Comparison of ENCODE assay signal across 19 cellular contexts in genomic region chr14:54483848-54484247, GRCh38. TPM values are rescaled to one million over a fixed set of nuclear protein-coding genes. Genes with fewer than 3 reads are reported as not detected.
DNase-seq lines count a peak whose midpoint lies in the region; ATAC-seq and TF ChIP-seq lines count a peak whose summit lies in the region.
"Had no signal": no experiment of that assay in that cellular context is flagged by ENCODE, and none has a peak within 500 bp of the region (broad histone marks: within the 10 kb centered on the region; RNA-seq: fewer than 3 reads in every experiment).

No MANE protein-coding gene starts in this region.

- POLR2A ChIA-PET in activated CD8-positive, alpha-beta T cell treated with anti-CD3 and anti-CD28 coated beads for 36 hours (lab: Charles Lee): no interaction called here
- POLR2A ChIA-PET in activated CD8-positive, alpha-beta T cell treated with anti-CD3 and anti-CD28 coated beads, Interleukin-2, amount 10 ng/mL, durations not matched to agents 7 days and 5 days (lab: Charles Lee): no interaction called here

- no peak overlapping the region for H3K4me2 ChIP-seq in osteoblast (ENCODE audit: insufficient read depth, low read length)
- H3K4me2 ChIP-seq: GM23338 had no signal

- DNase-seq in activated CD8-positive, alpha-beta T cell treated with anti-CD3 and anti-CD28 coated beads for 36 hours: no peak
- no peak for DNase-seq in activated CD8-positive, alpha-beta T cell treated with anti-CD3 and anti-CD28 coated beads, Interleukin-2, amount 10 ng/mL, durations not matched to agents 7 days and 5 days
- DNase-seq in activated naive CD8-positive, alpha-beta T cell treated with anti-CD3 and anti-CD28 coated beads, Interleukin-2, amount 50 U/mL, for 24 hours: no peak
- DNase-seq in renal cortical epithelial cell (ENCODE audit: low read depth) (peak; percentile 30), osteoblast (ENCODE audit: insufficient read length, low spot score, missing footprints) (no peak), HuH-7.5 (ENCODE audit: low spot score) (no peak)
- DNase-seq: activated CD8-positive, alpha-beta memory T cell treated with anti-CD3 and anti-CD28 coated beads for 24 hours; activated naive CD4-positive, alpha-beta T cell treated with anti-CD3 and anti-CD28 coated beads, Interleukin-2, amount 50 U/mL, for 16 hours; COR-L47; effector CD8-positive, alpha-beta T cell; left ventricle myocardium superior; NCI-H1092 treated with DMSO at 0.1 percent for 48 hours; NCI-H2171 treated with DMSO at 0.1 percent for 48 hours; SIG-M5; stimulated activated CD8-positive, alpha-beta memory T cell treated with anti-CD3 and anti-CD28 coated beads, Interleukin-4, amount 100 ng/mL, for 48 hours; tibial artery had no signal

- intact Hi-C loops in activated CD8-positive, alpha-beta T cell treated with anti-CD3 and anti-CD28 coated beads for 36 hours (cut with micrococcal nuclease): no loop called here

- peaks cover 32% of the 10 kb centered on the region for H3K36me3 Mint-ChIP-seq in activated CD8-positive, alpha-beta T cell treated with anti-CD3 and anti-CD28 coated beads for 36 hours (ENCODE audit: low read depth)
- H3K36me3 Mint-ChIP-seq in activated CD8-positive, alpha-beta T cell treated with anti-CD3 and anti-CD28 coated beads, Interleukin-2, amount 10 ng/mL, durations not matched to agents 7 days and 5 days (ENCODE audit: low read depth): peaks cover 52% of the 10 kb centered on the region
- peaks cover 5% of the 10 kb centered on the region for H3K36me3 Mint-ChIP-seq in IgD-negative memory B cell
- H3K36me3 Mint-ChIP-seq in activated naive CD8-positive, alpha-beta T cell treated with anti-CD3 and anti-CD28 coated beads, Interleukin-2, amount 50 U/mL, for 24 hours (ENCODE audit: low read depth): peaks cover 42% of the 10 kb centered on the region

- CTCF ChIA-PET in activated CD8-positive, alpha-beta T cell treated with anti-CD3 and anti-CD28 coated beads for 36 hours (lab: Charles Lee): interaction anchor here (0.8 to 1.3 kb wide), 4 partner anchors 10 to 322 kb away, joined by 3 read pairs; no protein-coding TSS in a partner anchor
- CTCF ChIA-PET in activated CD8-positive, alpha-beta T cell treated with anti-CD3 and anti-CD28 coated beads, Interleukin-2, amount 10 ng/mL, durations not matched to agents 7 days and 5 days (lab: Charles Lee): no interaction called here

- H3K27ac Mint-ChIP-seq in activated CD8-positive, alpha-beta T cell treated with anti-CD3 and anti-CD28 coated beads for 36 hours: peak overlapping the region; percentile 55
- H3K27ac Mint-ChIP-seq in activated CD8-positive, alpha-beta T cell treated with anti-CD3 and anti-CD28 coated beads, Interleukin-2, amount 10 ng/mL, durations not matched to agents 7 days and 5 days: no peak overlapping the region
- peak overlapping the region; percentile 37 to 92 (median 85) for H3K27ac Mint-ChIP-seq in IgD-negative memory B cell
- peak overlapping the region; percentile 57 for H3K27ac Mint-ChIP-seq in activated naive CD8-positive, alpha-beta T cell treated with anti-CD3 and anti-CD28 coated beads, Interleukin-2, amount 50 U/mL, for 24 hours

- H3K4me1 Mint-ChIP-seq in activated CD8-positive, alpha-beta T cell treated with anti-CD3 and anti-CD28 coated beads for 36 hours (ENCODE audit: low read depth): peaks cover 49% of the 10 kb centered on the region
- peaks cover 46% of the 10 kb centered on the region for H3K4me1 Mint-ChIP-seq in activated CD8-positive, alpha-beta T cell treated with anti-CD3 and anti-CD28 coated beads, Interleukin-2, amount 10 ng/mL, durations not matched to agents 7 days and 5 days (ENCODE audit: low read depth)
- H3K4me1 Mint-ChIP-seq in IgD-negative memory B cell: peaks cover 43 to 51% (median 49%) of the 10 kb centered on the region in 3 donors
- peaks cover 54% of the 10 kb centered on the region for H3K4me1 Mint-ChIP-seq in activated naive CD8-positive, alpha-beta T cell treated with anti-CD3 and anti-CD28 coated beads, Interleukin-2, amount 50 U/mL, for 24 hours

- no peak for ATAC-seq in activated CD8-positive, alpha-beta T cell treated with anti-CD3 and anti-CD28 coated beads for 36 hours
- ATAC-seq in activated CD8-positive, alpha-beta T cell treated with anti-CD3 and anti-CD28 coated beads, Interleukin-2, amount 10 ng/mL, durations not matched to agents 7 days and 5 days: no peak
- no peak for ATAC-seq in activated naive CD8-positive, alpha-beta T cell treated with anti-CD3 and anti-CD28 coated beads, Interleukin-2, amount 50 U/mL, for 24 hours
- no peak for ATAC-seq in HG02678 (IDR thresholded peaks at IDR 0.05; ENCODE audit: unreplicated experiment)
- ATAC-seq: GM23338 had no signal

- no peak overlapping the region for H2AFZ ChIP-seq in osteoblast (ENCODE audit: low read length)
- H2AFZ ChIP-seq: GM23338 had no signal

- H3K36me3 ChIP-seq in osteoblast (ENCODE audit: insufficient read depth, low read length): peaks cover 22% of the 10 kb centered on the region

- H3K4me3 ChIP-seq in osteoblast (ENCODE audit: insufficient read depth, low read length): no peak overlapping the region
- H3K4me3 ChIP-seq: GM23338, tibial artery had no signal

- peaks cover 10% of the 10 kb centered on the region for H4K20me1 ChIP-seq in osteoblast (ENCODE audit: insufficient read depth, low read length)

- no peaks in the 10 kb centered on the region for H3K27me3 ChIP-seq in osteoblast (ENCODE audit: insufficient read depth, low read length)
- H3K27me3 ChIP-seq: tibial artery had no signal

- H3K4me3 Mint-ChIP-seq in activated CD8-positive, alpha-beta T cell treated with anti-CD3 and anti-CD28 coated beads for 36 hours: no peak overlapping the region
- H3K4me3 Mint-ChIP-seq in activated CD8-positive, alpha-beta T cell treated with anti-CD3 and anti-CD28 coated beads, Interleukin-2, amount 10 ng/mL, durations not matched to agents 7 days and 5 days: no peak overlapping the region
- H3K4me3 Mint-ChIP-seq in IgD-negative memory B cell: peak overlapping the region; percentile 66 to 82 (median 76)
- H3K4me3 Mint-ChIP-seq in activated naive CD8-positive, alpha-beta T cell treated with anti-CD3 and anti-CD28 coated beads, Interleukin-2, amount 50 U/mL, for 24 hours: peak overlapping the region; percentile 48
- H3K4me3 Mint-ChIP-seq: GM23338 had no signal

- H3K79me2 ChIP-seq in osteoblast (ENCODE audit: insufficient read depth, low read length): peaks cover 80% of the 10 kb centered on the region

- no peaks in the 10 kb centered on the region for H3K9me3 Mint-ChIP-seq in activated CD8-positive, alpha-beta T cell treated with anti-CD3 and anti-CD28 coated beads for 36 hours
- no peaks in the 10 kb centered on the region for H3K9me3 Mint-ChIP-seq in activated CD8-positive, alpha-beta T cell treated with anti-CD3 and anti-CD28 coated beads, Interleukin-2, amount 10 ng/mL, durations not matched to agents 7 days and 5 days (ENCODE audit: insufficient read depth)
- H3K9me3 Mint-ChIP-seq in IgD-negative memory B cell: no peaks in the 10 kb centered on the region
- H3K9me3 Mint-ChIP-seq in activated naive CD8-positive, alpha-beta T cell treated with anti-CD3 and anti-CD28 coated beads, Interleukin-2, amount 50 U/mL, for 24 hours: no peaks in the 10 kb centered on the region
- H3K9me3 Mint-ChIP-seq: GM23338 had no signal

- H3K9me3 ChIP-seq in osteoblast (ENCODE audit: low read depth, low read length): no peaks in the 10 kb centered on the region
- H3K9me3 ChIP-seq: tibial artery had no signal

- H3K27ac ChIP-seq in osteoblast (ENCODE audit: low read depth, low read length): no peak overlapping the region
- H3K27ac ChIP-seq: tibial artery had no signal

- no peak for TF ChIP-seq CTCF in activated CD8-positive, alpha-beta T cell treated with anti-CD3 and anti-CD28 coated beads for 36 hours (IDR thresholded peaks at IDR 0.05)
- TF ChIP-seq CTCF in osteoblast (IDR thresholded peaks at IDR 0.05; ENCODE audit: extremely low read depth, low read depth, low read length): no peak

- H3K4me1 ChIP-seq in osteoblast (ENCODE audit: insufficient read depth, low read length): peaks cover 39% of the 10 kb centered on the region

- H3K27me3 Mint-ChIP-seq in activated CD8-positive, alpha-beta T cell treated with anti-CD3 and anti-CD28 coated beads for 36 hours: no peaks in the 10 kb centered on the region
- no peaks in the 10 kb centered on the region for H3K27me3 Mint-ChIP-seq in activated CD8-positive, alpha-beta T cell treated with anti-CD3 and anti-CD28 coated beads, Interleukin-2, amount 10 ng/mL, durations not matched to agents 7 days and 5 days (ENCODE audit: low read depth)
- H3K27me3 Mint-ChIP-seq in IgD-negative memory B cell: peaks cover under 1% of the 10 kb centered on the region
- peaks cover under 1% of the 10 kb centered on the region for H3K27me3 Mint-ChIP-seq in activated naive CD8-positive, alpha-beta T cell treated with anti-CD3 and anti-CD28 coated beads, Interleukin-2, amount 50 U/mL, for 24 hours

RNA-seq across cellular contexts. Expression of gene GMFB, which starts 4.9 kb away (rescaled TPM):
- total RNA-seq in activated CD8-positive, alpha-beta T cell treated with anti-CD3 and anti-CD28 coated beads for 36 hours: 10 to 100 TPM; 29.2 to 32.1 TPM
- 10 to 100 TPM; 28.1 to 34.1 TPM for total RNA-seq in activated CD8-positive, alpha-beta T cell treated with anti-CD3 and anti-CD28 coated beads, Interleukin-2, amount 10 ng/mL, durations not matched to agents 7 days and 5 days
- 17.8 TPM for polyA plus RNA-seq in IgD-negative memory B cell
- total RNA-seq in renal cortical epithelial cell: 113 and 175 TPM in 2 replicates
- total RNA-seq in osteoblast: 77.2 and 98.8 TPM in 2 replicates

RNA-seq across cellular contexts. Expression of gene CGRRF1, which starts 25.9 kb away (rescaled TPM):
- total RNA-seq in activated CD8-positive, alpha-beta T cell treated with anti-CD3 and anti-CD28 coated beads for 36 hours: 10 to 100 TPM in 1 of 2 experiments, 1 to 10 TPM in 1; 9.6 to 10.0 TPM
- 10 to 100 TPM; 13.6 to 13.7 TPM for total RNA-seq in activated CD8-positive, alpha-beta T cell treated with anti-CD3 and anti-CD28 coated beads, Interleukin-2, amount 10 ng/mL, durations not matched to agents 7 days and 5 days
- 24.0 TPM for polyA plus RNA-seq in IgD-negative memory B cell
- 16.7 and 23.1 TPM in 2 replicates for total RNA-seq in renal cortical epithelial cell
- 15.9 and 17.4 TPM in 2 replicates for total RNA-seq in osteoblast

RNA-seq across cellular contexts. Expression of gene CNIH1, which starts 42.7 kb away (rescaled TPM):
- total RNA-seq in activated CD8-positive, alpha-beta T cell treated with anti-CD3 and anti-CD28 coated beads for 36 hours: 10 to 100 TPM; 82.0 to 82.7 TPM
- total RNA-seq in activated CD8-positive, alpha-beta T cell treated with anti-CD3 and anti-CD28 coated beads, Interleukin-2, amount 10 ng/mL, durations not matched to agents 7 days and 5 days: 10 to 100 TPM; 60.5 to 65.1 TPM
- polyA plus RNA-seq in IgD-negative memory B cell: 68.5 TPM
- total RNA-seq in renal cortical epithelial cell (171 and 203 TPM in 2 replicates), osteoblast (153 and 220 TPM in 2 replicates)

Comparison
In these comparisons a context has a peak if more than half of its experiments do, and no peak if none do; other contexts are left out.
1. H3K4me3 Mint-ChIP-seq: peak in IgD-negative memory B cell (4 of 4) and activated naive CD8-positive, alpha-beta T cell treated with anti-CD3 and anti-CD28 coated beads, Interleukin-2, amount 50 U/mL, for 24 hours (single experiment); none in activated CD8-positive, alpha-beta T cell treated with anti-CD3 and anti-CD28 coated beads for 36 hours (single experiment) and activated CD8-positive, alpha-beta T cell treated with anti-CD3 and anti-CD28 coated beads, Interleukin-2, amount 10 ng/mL, durations not matched to agents 7 days and 5 days (single experiment).